ENCODE assay signal across 8 cellular contexts in genomic region chr5:67234671-67235176, GRCh38. TPM values are rescaled to one million over a fixed set of nuclear protein-coding genes. Genes with fewer than 3 reads are reported as not detected.
DNase-seq lines count a peak whose midpoint lies in the region; ATAC-seq and TF ChIP-seq lines count a peak whose summit lies in the region.

No MANE protein-coding gene starts in this region.

- no peaks in the 10 kb centered on the region for H3K4me1 Mint-ChIP-seq in activated T-cell treated with anti-CD3 and anti-CD28 coated beads, Interleukin-2, amount 50 U/mL, for 4 hours (ENCODE audit: low read depth)

- TF ChIP-seq CTCF in thyroid gland (IDR thresholded peaks at IDR 0.05) = peak in 1 of 6 experiments; percentile 24

- H3K27me3 Mint-ChIP-seq in activated T-cell treated with anti-CD3 and anti-CD28 coated beads, Interleukin-2, amount 50 U/mL, for 4 hours (ENCODE audit: low read depth) = no peaks in the 10 kb centered on the region

- no peaks in the 10 kb centered on the region for H3K36me3 ChIP-seq in thyroid gland

- DNase-seq in HT1080 (ENCODE audit: low read depth) = peak; percentile 75
- peak; percentile 89 for DNase-seq in astrocyte of the hippocampus (ENCODE audit: low read depth, low spot score)
- peak; percentile 73 for DNase-seq in kidney tubule cell (ENCODE audit: low spot score)
- peak; percentile 54 to 66 for DNase-seq in thyroid gland
- DNase-seq in hippocampal formation (lab: John Stamatoyannopoulos, UW) = no peak
- no peak for DNase-seq in activated T-cell treated with anti-CD3 and anti-CD28 coated beads, Interleukin-2, amount 50 U/mL, for 4 hours
- no peak for DNase-seq in NCI-H1048 (lab: John Stamatoyannopoulos, UW)
- DNase-seq in iPS-NIHi11 (ENCODE audit: low spot score) = no peak

- no peaks in the 10 kb centered on the region for H3K9me3 ChIP-seq in thyroid gland

- ATAC-seq in activated T-cell treated with anti-CD3 and anti-CD28 coated beads, Interleukin-2, amount 50 U/mL, for 4 hours = no peak

- no peaks in the 10 kb centered on the region for H3K27me3 ChIP-seq in thyroid gland

- no peaks in the 10 kb centered on the region for H3K9me3 Mint-ChIP-seq in activated T-cell treated with anti-CD3 and anti-CD28 coated beads, Interleukin-2, amount 50 U/mL, for 4 hours

- no peak for TF ChIP-seq POLR2A in thyroid gland (IDR thresholded peaks at IDR 0.05)

- no peak overlapping the region for H3K4me3 ChIP-seq in thyroid gland (replicated peaks in 1 of 3)

- H3K4me3 Mint-ChIP-seq in activated T-cell treated with anti-CD3 and anti-CD28 coated beads, Interleukin-2, amount 50 U/mL, for 4 hours = no peak overlapping the region

- peaks cover 7 to 20% of the 10 kb centered on the region in 2 donors for H3K4me1 ChIP-seq in thyroid gland

- peak overlapping the region; percentile 29 to 80 (median 73) for H3K27ac ChIP-seq in thyroid gland

- intact Hi-C loops in thyroid gland (cut with DNase I) = no loop called here

- 11 to 20% methylated on average over 9 of the region's 10 CpGs for WGBS in thyroid gland, 2 donors

- no peaks in the 10 kb centered on the region for H3K36me3 Mint-ChIP-seq in activated T-cell treated with anti-CD3 and anti-CD28 coated beads, Interleukin-2, amount 50 U/mL, for 4 hours (ENCODE audit: insufficient read depth)

RNA-seq across cellular contexts. Expression of gene CD180, which starts 38.1 kb away (rescaled TPM):
- 0.20 and 0.43 TPM in 2 replicates for total RNA-seq in HT1080 (2014; rRNA removed; shearing (Covaris generic))
- 0.02 and 0.06 TPM in 2 replicates for polyA plus RNA-seq in HT1080 (2015; cell fraction: cytosol; rRNA removed)
- 0.04 and 0.05 TPM in 2 replicates for polyA plus RNA-seq in HT1080 (2015; cell fraction: nucleus; rRNA removed)
- 1 to 10 TPM in 1 of 4 donors, under 1 TPM in 3; 0.20 to 1.1 (median 0.61) TPM for total RNA-seq in thyroid gland
- total RNA-seq in activated T-cell treated with anti-CD3 and anti-CD28 coated beads, Interleukin-2, amount 50 U/mL, for 4 hours = under 1 TPM; 0.03 to 0.46 (median 0.05) TPM

Comparison
In these comparisons a context has a peak if more than half of its experiments do, and no peak if none do; other contexts are left out.
1. DNase-seq: peak in HT1080 (single experiment), astrocyte of the hippocampus (single experiment), kidney tubule cell (single experiment) and thyroid gland (2 of 2); none in hippocampal formation (0 of 2), activated T-cell treated with anti-CD3 and anti-CD28 coated beads, Interleukin-2, amount 50 U/mL, for 4 hours (single experiment), NCI-H1048 (single experiment) and iPS-NIHi11 (single experiment).